20 cellular contexts compared by ENCODE assay signal in genomic region chr21:36845790-36846189, GRCh38.
A peak's percentile ranks its signal among the peaks of the same experiment; 100 is the strongest.
DNase-seq lines count a peak whose midpoint lies in the region; ATAC-seq, FAIRE-seq and TF ChIP-seq lines count a peak whose summit lies in the region.
"Had no signal": no experiment of that assay in that cellular context is flagged by ENCODE, and none has a peak within 500 bp of the region (broad histone marks: within the 10 kb centered on the region; RNA-seq: fewer than 3 reads in every experiment).

No MANE protein-coding gene starts in this region.

- peaks cover 5% of the 10 kb centered on the region for H3K36me3 Mint-ChIP-seq in osteocyte (ENCODE audit: unreplicated experiment)

- H4K20me1 ChIP-seq in HepG2 (ENCODE audit: insufficient read depth, low read length), result no peaks in the 10 kb centered on the region
- H4K20me1 ChIP-seq: BLaER1 had no signal

- H3K4me3 Mint-ChIP-seq in osteocyte (ENCODE audit: unreplicated experiment), result no peak overlapping the region
- H3K4me3 Mint-ChIP-seq: B cell; CD4-positive, CD25-positive, alpha-beta regulatory T cell; CD8-positive, alpha-beta T cell; GM23338; H9 had no signal

- TF ChIP-seq EP300 in HepG2 (IDR thresholded peaks at IDR 0.05; ENCODE audit: low read depth in 2 of 2, low read length in 2 of 2) (no peak), HepG2 (CRISPR knock-in tag; IDR thresholded peaks at IDR 0.05; ENCODE audit: borderline replicate concordance) (no peak)

- H3K9ac ChIP-seq in HepG2 (ENCODE audit: insufficient read depth, low read depth, low read length), result no peak overlapping the region
- H3K9ac ChIP-seq: BLaER1 had no signal

- CTCF ChIA-PET in HepG2 (lab: Yijun Ruan, JAX; ENCODE audit: low intra/inter-chr PET ratio, low total read pairs), result no interaction called here

- peak overlapping the region; percentile 84 for H3K27ac Mint-ChIP-seq in osteocyte (ENCODE audit: unreplicated experiment)
- H3K27ac Mint-ChIP-seq: B cell; CD4-positive, CD25-positive, alpha-beta regulatory T cell; CD8-positive, alpha-beta T cell; H9 had no signal

- H3K27me3 ChIP-seq in HepG2 (ENCODE audit: control insufficient read depth in 1 of 2, insufficient read depth in 2 of 2, low read length in 2 of 2), result no peaks in the 10 kb centered on the region
- no peaks in the 10 kb centered on the region for H3K27me3 ChIP-seq in right lobe of liver
- H3K27me3 ChIP-seq in SJSA1 (replicated peaks), result no peaks in the 10 kb centered on the region
- H3K27me3 ChIP-seq: BLaER1 had no signal

- intact Hi-C loops in HepG2 (cut with micrococcal nuclease; ENCODE audit: unreplicated experiment) (no loop called here), right lobe of liver (cut with DNase I) (no loop called here)

- H3K4me3 ChIP-seq in HepG2 (replicated peaks in 1 of 3; ENCODE audit: insufficient read depth in 1 of 3, low read depth in 2 of 3, low read length in 3 of 3) (no peak overlapping the region), right lobe of liver (no peak overlapping the region), SJSA1 (no peak overlapping the region)
- H3K4me3 ChIP-seq: BLaER1, GM23338 had no signal

- POLR2A ChIA-PET in HepG2 (lab: Yijun Ruan, JAX), result no interaction called here

- H3K36me3 ChIP-seq in HepG2 (replicated peaks in 1 of 2; ENCODE audit: control insufficient read depth in 1 of 2, insufficient read depth in 2 of 2, low read length in 2 of 2) (no peaks in the 10 kb centered on the region), right lobe of liver (no peaks in the 10 kb centered on the region), SJSA1 (no peaks in the 10 kb centered on the region)

- no peak for TF ChIP-seq RAD21 in HepG2 (CRISPR knock-in tag; IDR thresholded peaks at IDR 0.05)

- no peaks in the 10 kb centered on the region for H3K27me3 Mint-ChIP-seq in osteocyte (ENCODE audit: unreplicated experiment)
- H3K27me3 Mint-ChIP-seq: B cell; CD4-positive, CD25-positive, alpha-beta regulatory T cell had no signal

- no peaks in the 10 kb centered on the region for H3K9me3 Mint-ChIP-seq in osteocyte (ENCODE audit: unreplicated experiment)
- H3K9me3 Mint-ChIP-seq: CD4-positive, CD25-positive, alpha-beta regulatory T cell; CD8-positive, alpha-beta T cell; GM23338; H9 had no signal

- 95% methylated on average over 2 of the region's 2 CpGs for WGBS in HepG2 (ENCODE audit: low lambda C conversion rate)
- WGBS in right lobe of liver (ENCODE audit: insufficient coverage, low coverage, low lambda C conversion rate, missing lambda C conversion rate), result 93% methylated on average over 2 of the region's 2 CpGs

- no TSS peak for BruUV-seq in HepG2 (replicated peaks; lab: Mats Ljungman, UMichigan)

- in situ Hi-C loops in HepG2 (cut with HindIII; ENCODE audit: extremely low pct_ligation_motif_present, low pct_unique_long_range_greater_than_20kb), result no loop called here

- DNase-seq in HepG2 (ENCODE audit: low spot score), result no peak
- no peak for DNase-seq in right lobe of liver
- no peak for DNase-seq in SJSA1 (ENCODE audit: low read depth in 1 of 2, low spot score in 2 of 2)
- DNase-seq in osteocyte (ENCODE audit: extremely low spot score, unreplicated experiment), result no peak
- DNase-seq in A172 (ENCODE audit: low spot score), result no peak
- DNase-seq in GM20000 (ENCODE audit: low spot score), result no peak
- DNase-seq: 8988T; Caco-2; CD4-positive, CD25-positive, alpha-beta regulatory T cell; CD8-positive, alpha-beta T cell; DMS153; DND-41; H9 had no signal

- H3K4me1 ChIP-seq in HepG2 (ENCODE audit: insufficient read depth, low read length) (peaks cover 13% of the 10 kb centered on the region), right lobe of liver (no peaks in the 10 kb centered on the region), SJSA1 (replicated peaks) (peaks cover 45% of the 10 kb centered on the region)
- H3K4me1 ChIP-seq: BLaER1 had no signal

- H3K9me3 ChIP-seq in HepG2 (ENCODE audit: low read length) (no peaks in the 10 kb centered on the region), right lobe of liver (no peaks in the 10 kb centered on the region), SJSA1 (replicated peaks) (no peaks in the 10 kb centered on the region)
- H3K9me3 ChIP-seq: BLaER1, Caco-2 had no signal

- no peak for TF ChIP-seq POLR2A in HepG2 (IDR thresholded peaks at IDR 0.05; ENCODE audit: insufficient read depth in 1 of 2, low read depth in 2 of 2, low read length in 2 of 2)
- no peak for TF ChIP-seq POLR2A in right lobe of liver (IDR thresholded peaks at IDR 0.05)

- no peak overlapping the region for H2AFZ ChIP-seq in HepG2 (ENCODE audit: low read length)
- H2AFZ ChIP-seq: GM23338 had no signal

- H3K27ac ChIP-seq in HepG2 (ENCODE audit: extremely low read length, insufficient read depth, low read length) (no peak overlapping the region), right lobe of liver (no peak overlapping the region), SJSA1 (peak overlapping the region; percentile 75; the same call in 1 of the 2 replicates)
- H3K27ac ChIP-seq: BLaER1, C4-2B had no signal

- H3K79me2 ChIP-seq in HepG2 (ENCODE audit: insufficient read depth, low read length), result no peaks in the 10 kb centered on the region

- peaks cover 61% of the 10 kb centered on the region for H3K4me1 Mint-ChIP-seq in osteocyte (ENCODE audit: unreplicated experiment)
- H3K4me1 Mint-ChIP-seq: B cell, GM23338 had no signal

- H3K4me2 ChIP-seq in HepG2 (ENCODE audit: low read depth, low read length), result no peak overlapping the region
- H3K4me2 ChIP-seq: BLaER1, GM23338 had no signal

- ATAC-seq in HepG2, result no peak
- ATAC-seq in right lobe of liver, result no peak
- ATAC-seq: CD8-positive, alpha-beta T cell; GM23338 had no signal

- no peak for FAIRE-seq in HepG2 (lab: Jason Lieb, UNC)
- FAIRE-seq: G401.6, GM12892, GM19239 had no signal

- TF ChIP-seq CTCF in HepG2 (CRISPR knock-in tag; IDR thresholded peaks at IDR 0.05) (no peak), right lobe of liver (IDR thresholded peaks at IDR 0.05) (no peak), osteocyte (IDR thresholded peaks at IDR 0.05) (no peak), GM20000 (IDR thresholded peaks at IDR 0.05; ENCODE audit: extremely low read depth, missing control alignments) (no peak)

TF ChIP-seq in HepG2, 621 proteins besides CTCF, POLR2A, EP300 and RAD21:
- TF ChIP-seq KLF11 (CRISPR knock-in tag; IDR thresholded peaks at IDR 0.05) (no peak), FUBP1 (CRISPR knock-in tag; IDR thresholded peaks at IDR 0.05; ENCODE audit: borderline replicate concordance) (no peak), ZNF629 (CRISPR knock-in tag; conservative IDR thresholded peaks at IDR 0.05) (0 out of 2 replicates have a peak, but pooled peaks have one; percentile 13), RXRA (CRISPR knock-in tag; IDR thresholded peaks at IDR 0.05) (no peak), ZSCAN22 (CRISPR knock-in tag; IDR thresholded peaks at IDR 0.05) (no peak), ZNF781 (CRISPR knock-in tag; IDR thresholded peaks at IDR 0.05; ENCODE audit: borderline replicate concordance, not compliant biosample characterization) (no peak)
